1 cellular context compared by ENCODE assay signal in the genomic region with DNA sequence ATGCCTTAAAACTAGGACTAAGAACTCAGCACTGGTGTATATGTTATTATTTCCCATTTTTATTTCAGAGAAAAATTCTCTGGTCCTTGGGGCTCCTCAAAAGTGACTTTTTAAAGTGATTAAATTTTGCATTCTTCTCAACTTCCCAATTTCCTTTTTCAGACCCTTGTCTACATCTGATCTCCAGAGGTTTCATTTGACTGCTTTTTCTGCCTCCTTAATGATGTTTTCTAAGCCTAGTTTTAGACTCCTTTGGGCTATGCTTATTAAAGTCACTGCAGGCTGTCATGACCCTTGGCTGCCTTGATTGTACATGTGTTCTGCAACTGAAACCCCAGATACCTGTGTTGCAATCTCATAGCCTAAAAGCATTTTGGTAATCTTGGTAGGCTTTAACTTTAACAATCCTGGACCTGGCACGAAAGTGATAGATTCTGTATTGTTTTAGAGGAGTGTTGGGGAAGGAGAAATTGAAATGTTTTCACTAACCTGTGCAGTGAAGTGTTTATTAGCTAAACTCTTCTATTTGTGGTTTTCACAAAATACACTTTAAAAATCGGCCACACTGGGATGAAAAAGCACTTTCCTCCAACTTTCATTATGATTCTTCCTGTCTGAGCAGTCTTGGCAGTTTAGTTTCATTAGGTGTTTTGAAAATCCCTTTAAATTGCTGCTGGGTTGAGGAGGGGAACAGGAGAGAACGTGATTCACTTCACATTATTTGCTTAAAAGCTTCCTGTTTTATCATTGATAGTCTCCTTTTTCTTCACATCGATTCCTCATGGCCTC.
TF ChIP-seq lines count a peak whose summit lies in the region.

No MANE protein-coding gene starts in this region.

TF ChIP-seq in K562, 482 proteins besides CTCF, POLR2A, EP300 and RAD21:
- TF ChIP-seq HMG20B (CRISPR knock-in tag; IDR thresholded peaks at IDR 0.05) = no peak
- TF ChIP-seq ZNF274 (IDR thresholded peaks at IDR 0.05; ENCODE audit: borderline replicate concordance, low read depth, low read length) = no peak
- TF ChIP-seq SREBF2 (CRISPR knock-in tag; IDR thresholded peaks at IDR 0.05) = no peak
- TF ChIP-seq TEAD4 (IDR thresholded peaks at IDR 0.05; ENCODE audit: low read length) = no peak
- no peak for TF ChIP-seq TEAD4 (CRISPR knock-in tag; IDR thresholded peaks at IDR 0.05; ENCODE audit: borderline replicate concordance)
- TF ChIP-seq, protein P1, sequence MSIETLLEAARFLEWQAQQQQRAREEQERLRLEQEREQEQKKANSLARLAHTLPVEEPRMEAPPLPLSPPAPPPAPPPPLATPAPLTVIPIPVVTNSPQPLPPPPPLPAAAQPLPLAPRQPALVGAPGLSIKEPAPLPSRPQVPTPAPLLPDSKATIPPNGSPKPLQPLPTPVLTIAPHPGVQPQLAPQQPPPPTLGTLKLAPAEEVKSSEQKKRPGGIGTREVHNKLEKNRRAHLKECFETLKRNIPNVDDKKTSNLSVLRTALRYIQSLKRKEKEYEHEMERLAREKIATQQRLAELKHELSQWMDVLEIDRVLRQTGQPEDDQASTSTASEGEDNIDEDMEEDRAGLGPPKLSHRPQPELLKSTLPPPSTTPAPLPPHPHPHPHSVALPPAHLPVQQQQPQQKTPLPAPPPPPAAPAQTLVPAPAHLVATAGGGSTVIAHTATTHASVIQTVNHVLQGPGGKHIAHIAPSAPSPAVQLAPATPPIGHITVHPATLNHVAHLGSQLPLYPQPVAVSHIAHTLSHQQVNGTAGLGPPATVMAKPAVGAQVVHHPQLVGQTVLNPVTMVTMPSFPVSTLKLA (conservative IDR thresholded peaks at IDR 0.05) = 0 out of 4 replicates have a peak, but pooled peaks of 1 of the 2 experiments have one; percentile 18
- TF ChIP-seq RBFOX2 (IDR thresholded peaks at IDR 0.05; ENCODE audit: low read depth, low read length) = no peak
- TF ChIP-seq CEBPB (tag; IDR thresholded peaks at IDR 0.05) = peak; percentile 86
- TF ChIP-seq TAF7 (tag; IDR thresholded peaks at IDR 0.05) = no peak
- TF ChIP-seq BMI1 (IDR thresholded peaks at IDR 0.05; ENCODE audit: low read length) = no peak
- no peak for TF ChIP-seq STAT5A (IDR thresholded peaks at IDR 0.05; ENCODE audit: borderline replicate concordance, low read length)
- no peak for TF ChIP-seq ZNF217 (CRISPR knock-in tag; IDR thresholded peaks at IDR 0.05)
- TF ChIP-seq ZNF766 (CRISPR knock-in tag; conservative IDR thresholded peaks at IDR 0.05) = peak; percentile 71
- TF ChIP-seq, protein P2, sequence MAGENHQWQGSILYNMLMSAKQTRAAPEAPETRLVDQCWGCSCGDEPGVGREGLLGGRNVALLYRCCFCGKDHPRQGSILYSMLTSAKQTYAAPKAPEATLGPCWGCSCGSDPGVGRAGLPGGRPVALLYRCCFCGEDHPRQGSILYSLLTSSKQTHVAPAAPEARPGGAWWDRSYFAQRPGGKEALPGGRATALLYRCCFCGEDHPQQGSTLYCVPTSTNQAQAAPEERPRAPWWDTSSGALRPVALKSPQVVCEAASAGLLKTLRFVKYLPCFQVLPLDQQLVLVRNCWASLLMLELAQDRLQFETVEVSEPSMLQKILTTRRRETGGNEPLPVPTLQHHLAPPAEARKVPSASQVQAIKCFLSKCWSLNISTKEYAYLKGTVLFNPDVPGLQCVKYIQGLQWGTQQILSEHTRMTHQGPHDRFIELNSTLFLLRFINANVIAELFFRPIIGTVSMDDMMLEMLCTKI (IDR thresholded peaks at IDR 0.05; ENCODE audit: partially characterized antibody) = no peak
- TF ChIP-seq CBX1 (IDR thresholded peaks at IDR 0.05; ENCODE audit: low read depth) = no peak
- no peak for TF ChIP-seq CREM (IDR thresholded peaks at IDR 0.05; ENCODE audit: low read depth)
- TF ChIP-seq, protein P3, sequence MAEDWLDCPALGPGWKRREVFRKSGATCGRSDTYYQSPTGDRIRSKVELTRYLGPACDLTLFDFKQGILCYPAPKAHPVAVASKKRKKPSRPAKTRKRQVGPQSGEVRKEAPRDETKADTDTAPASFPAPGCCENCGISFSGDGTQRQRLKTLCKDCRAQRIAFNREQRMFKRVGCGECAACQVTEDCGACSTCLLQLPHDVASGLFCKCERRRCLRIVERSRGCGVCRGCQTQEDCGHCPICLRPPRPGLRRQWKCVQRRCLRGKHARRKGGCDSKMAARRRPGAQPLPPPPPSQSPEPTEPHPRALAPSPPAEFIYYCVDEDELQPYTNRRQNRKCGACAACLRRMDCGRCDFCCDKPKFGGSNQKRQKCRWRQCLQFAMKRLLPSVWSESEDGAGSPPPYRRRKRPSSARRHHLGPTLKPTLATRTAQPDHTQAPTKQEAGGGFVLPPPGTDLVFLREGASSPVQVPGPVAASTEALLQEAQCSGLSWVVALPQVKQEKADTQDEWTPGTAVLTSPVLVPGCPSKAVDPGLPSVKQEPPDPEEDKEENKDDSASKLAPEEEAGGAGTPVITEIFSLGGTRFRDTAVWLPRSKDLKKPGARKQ (CRISPR knock-in tag; IDR thresholded peaks at IDR 0.05) = no peak
- no peak for TF ChIP-seq KAT8 (IDR thresholded peaks at IDR 0.05; ENCODE audit: low read depth)
- no peak for TF ChIP-seq IFI16 (CRISPR knock-in tag; IDR thresholded peaks at IDR 0.05)
- TF ChIP-seq, protein P4, sequence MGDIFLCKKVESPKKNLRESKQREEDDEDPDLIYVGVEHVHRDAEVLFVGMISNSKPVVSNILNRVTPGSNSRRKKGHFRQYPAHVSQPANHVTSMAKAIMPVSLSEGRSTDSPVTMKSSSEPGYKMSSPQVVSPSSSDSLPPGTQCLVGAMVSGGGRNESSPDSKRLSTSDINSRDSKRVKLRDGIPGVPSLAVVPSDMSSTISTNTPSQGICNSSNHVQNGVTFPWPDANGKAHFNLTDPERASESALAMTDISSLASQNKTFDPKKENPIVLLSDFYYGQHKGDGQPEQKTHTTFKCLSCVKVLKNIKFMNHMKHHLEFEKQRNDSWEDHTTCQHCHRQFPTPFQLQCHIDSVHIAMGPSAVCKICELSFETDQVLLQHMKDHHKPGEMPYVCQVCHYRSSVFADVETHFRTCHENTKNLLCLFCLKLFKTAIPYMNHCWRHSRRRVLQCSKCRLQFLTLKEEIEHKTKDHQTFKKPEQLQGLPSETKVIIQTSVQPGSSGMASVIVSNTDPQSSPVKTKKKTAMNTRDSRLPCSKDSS (IDR thresholded peaks at IDR 0.05; ENCODE audit: low read depth, partially characterized antibody) = no peak
- no peak for TF ChIP-seq MCM5 (IDR thresholded peaks at IDR 0.05; ENCODE audit: low read depth)
- TF ChIP-seq ZBTB1 (CRISPR knock-in tag; IDR thresholded peaks at IDR 0.05; ENCODE audit: borderline replicate concordance, low read depth) = no peak
- TF ChIP-seq PURB (CRISPR knock-in tag; IDR thresholded peaks at IDR 0.05; ENCODE audit: low read depth) = no peak
- TF ChIP-seq PTTG1 (tag; IDR thresholded peaks at IDR 0.05; ENCODE audit: low read depth) = no peak
- no peak for TF ChIP-seq ZC3H11A (IDR thresholded peaks at IDR 0.05; ENCODE audit: low read depth, low read length)
- TF ChIP-seq, protein P5, sequence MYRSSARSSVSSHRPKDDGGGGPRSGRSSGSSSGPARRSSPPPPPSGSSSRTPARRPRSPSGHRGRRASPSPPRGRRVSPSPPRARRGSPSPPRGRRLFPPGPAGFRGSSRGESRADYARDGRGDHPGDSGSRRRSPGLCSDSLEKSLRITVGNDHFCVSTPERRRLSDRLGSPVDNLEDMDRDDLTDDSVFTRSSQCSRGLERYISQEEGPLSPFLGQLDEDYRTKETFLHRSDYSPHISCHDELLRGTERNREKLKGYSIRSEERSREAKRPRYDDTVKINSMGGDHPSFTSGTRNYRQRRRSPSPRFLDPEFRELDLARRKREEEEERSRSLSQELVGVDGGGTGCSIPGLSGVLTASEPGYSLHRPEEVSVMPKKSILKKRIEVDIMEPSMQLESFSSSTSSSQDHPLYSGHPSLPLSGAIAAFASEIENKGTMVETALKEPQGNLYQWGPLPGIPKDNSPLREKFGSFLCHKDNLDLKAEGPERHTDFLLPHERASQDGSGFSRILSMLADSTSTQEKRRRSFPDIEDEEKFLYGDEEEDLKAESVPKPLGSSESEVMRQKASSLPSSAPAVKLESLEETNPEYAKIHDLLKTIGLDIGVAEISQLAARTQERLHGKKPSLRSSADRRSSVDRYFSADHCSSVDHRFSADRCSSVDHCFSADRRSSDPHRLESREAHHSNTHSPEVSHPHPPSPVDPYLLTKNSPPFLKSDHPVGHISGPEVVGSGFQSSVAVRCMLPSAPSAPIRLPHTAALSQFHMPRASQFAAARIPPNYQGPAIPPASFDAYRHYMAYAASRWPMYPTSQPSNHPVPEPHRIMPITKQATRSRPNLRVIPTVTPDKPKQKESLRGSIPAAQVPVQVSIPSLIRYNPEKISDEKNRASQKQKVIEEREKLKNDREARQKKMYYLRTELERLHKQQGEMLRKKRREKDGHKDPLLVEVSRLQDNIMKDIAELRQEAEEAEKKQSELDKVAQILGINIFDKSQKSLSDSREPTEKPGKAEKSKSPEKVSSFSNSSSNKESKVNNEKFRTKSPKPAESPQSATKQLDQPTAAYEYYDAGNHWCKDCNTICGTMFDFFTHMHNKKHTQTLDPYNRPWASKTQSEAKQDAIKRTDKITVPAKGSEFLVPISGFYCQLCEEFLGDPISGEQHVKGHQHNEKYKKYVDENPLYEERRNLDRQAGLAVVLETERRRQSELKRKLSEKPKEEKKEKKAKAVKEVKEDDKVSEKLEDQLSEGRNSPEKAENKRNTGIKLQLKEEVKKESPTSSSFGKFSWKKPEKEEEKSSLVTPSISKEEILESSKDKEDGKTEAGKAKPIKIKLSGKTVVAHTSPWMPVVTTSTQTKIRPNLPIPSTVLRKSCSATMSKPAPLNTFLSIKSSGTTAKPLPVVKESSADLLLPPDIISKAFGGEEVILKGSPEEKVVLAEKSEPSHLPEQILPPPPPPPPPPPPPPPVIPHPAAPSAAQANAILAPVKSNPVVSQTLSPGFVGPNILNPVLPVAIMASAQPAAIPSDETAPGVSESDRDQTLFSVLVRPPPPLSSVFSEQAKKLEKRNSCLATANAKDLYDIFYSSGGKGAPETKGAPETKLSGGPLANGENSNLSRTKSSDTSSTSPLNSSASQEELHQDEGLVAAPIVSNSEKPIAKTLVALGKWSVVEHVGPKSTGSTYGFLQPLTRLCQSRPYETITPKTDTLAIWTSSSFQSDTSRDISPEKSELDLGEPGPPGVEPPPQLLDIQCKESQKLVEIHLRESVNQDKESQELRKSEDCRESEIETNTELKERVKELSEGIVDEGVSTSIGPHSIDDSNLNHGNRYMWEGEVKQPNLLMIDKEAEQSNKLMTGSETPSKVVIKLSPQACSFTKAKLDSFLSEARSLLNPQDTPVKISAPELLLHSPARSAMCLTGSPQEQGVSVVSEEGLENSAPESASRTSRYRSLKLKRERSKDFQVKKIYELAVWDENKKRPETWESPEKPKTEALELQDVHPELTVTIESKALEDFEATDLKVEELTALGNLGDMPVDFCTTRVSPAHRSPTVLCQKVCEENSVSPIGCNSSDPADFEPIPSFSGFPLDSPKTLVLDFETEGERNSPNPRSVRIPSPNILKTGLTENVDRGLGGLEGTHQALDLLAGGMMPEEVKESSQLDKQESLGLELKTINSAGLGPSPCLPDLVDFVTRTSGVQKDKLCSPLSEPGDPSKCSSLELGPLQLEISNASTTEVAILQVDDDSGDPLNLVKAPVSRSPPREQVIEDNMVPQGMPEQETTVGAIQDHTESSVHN (IDR thresholded peaks at IDR 0.05; ENCODE audit: borderline replicate concordance in 1 of 2, low read depth in 1 of 2) = 0 out of 4 replicates have a peak, but pooled peaks of 1 of the 2 experiments have one; percentile 15
- no peak for TF ChIP-seq CEBPG (CRISPR knock-in tag; IDR thresholded peaks at IDR 0.05)
- peak; percentile 35 to 71; a peak in 2 of 4 replicates for TF ChIP-seq CEBPG (tag; conservative IDR thresholded peaks at IDR 0.05 in 1 of 2, IDR thresholded peaks at IDR 0.05 in 1 of 2)
- no peak for TF ChIP-seq DDX20 (tag; IDR thresholded peaks at IDR 0.05; ENCODE audit: low read depth)
- TF ChIP-seq KDM1A (IDR thresholded peaks at IDR 0.05) = 0 out of 4 replicates have a peak, but pooled peaks of 1 of the 2 experiments have one; percentile 21
- TF ChIP-seq, protein P6, sequence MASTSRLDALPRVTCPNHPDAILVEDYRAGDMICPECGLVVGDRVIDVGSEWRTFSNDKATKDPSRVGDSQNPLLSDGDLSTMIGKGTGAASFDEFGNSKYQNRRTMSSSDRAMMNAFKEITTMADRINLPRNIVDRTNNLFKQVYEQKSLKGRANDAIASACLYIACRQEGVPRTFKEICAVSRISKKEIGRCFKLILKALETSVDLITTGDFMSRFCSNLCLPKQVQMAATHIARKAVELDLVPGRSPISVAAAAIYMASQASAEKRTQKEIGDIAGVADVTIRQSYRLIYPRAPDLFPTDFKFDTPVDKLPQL (IDR thresholded peaks at IDR 0.05; ENCODE audit: extremely low read depth, insufficient read length) = no peak
